ENCODE assay signal across 1 cellular context in genomic region chr20:58243653-58244410, GRCh38.
TF ChIP-seq lines count a peak whose summit lies in the region.

No MANE protein-coding gene starts in this region.

TF ChIP-seq in IMR-90, 13 proteins besides CTCF, POLR2A, EP300 and RAD21:
- TF ChIP-seq NFE2L2 (IDR thresholded peaks at IDR 0.05; ENCODE audit: low read depth, low read length) (no peak), ELK1 (IDR thresholded peaks at IDR 0.05; ENCODE audit: borderline replicate concordance, low read depth, low read length) (no peak), FOS (IDR thresholded peaks at IDR 0.05; ENCODE audit: low read depth, low read length) (no peak), RCOR1 (IDR thresholded peaks at IDR 0.05; ENCODE audit: insufficient replicate concordance, low read length) (no peak), RFX5 (IDR thresholded peaks at IDR 0.05; ENCODE audit: low read depth, low read length) (no peak), USF2 (IDR thresholded peaks at IDR 0.05; ENCODE audit: low read depth, low read length) (no peak)
